ENCODE assay signal across 8 cellular contexts in genomic region chr11:2196970-2197770, GRCh38. TPM values are rescaled to one million over a fixed set of nuclear protein-coding genes. Genes with fewer than 3 reads are reported as not detected.
DNase-seq lines count a peak whose midpoint lies in the region; ATAC-seq and TF ChIP-seq lines count a peak whose summit lies in the region.

No MANE protein-coding gene starts in this region.

- H3K27me3 Mint-ChIP-seq in activated CD4-positive, alpha-beta T cell treated with anti-CD3 and anti-CD28 coated beads, Interleukin-2, amount 10 ng/mL, durations not matched to agents 24 days and 14 days, result peaks cover 11% of the 10 kb centered on the region
- peaks cover 18% of the 10 kb centered on the region for H3K27me3 Mint-ChIP-seq in chondrocyte (ENCODE audit: low read depth)

- H3K4me3 ChIP-seq in AG04449 (ENCODE audit: low read depth, low read length) (no peak overlapping the region), liver (ENCODE audit: low read depth in 1 of 3, low read length in 3 of 3) (no peak overlapping the region)

- H3K4me3 Mint-ChIP-seq in activated CD4-positive, alpha-beta T cell treated with anti-CD3 and anti-CD28 coated beads, Interleukin-2, amount 10 ng/mL, durations not matched to agents 24 days and 14 days, result no peak overlapping the region
- no peak overlapping the region for H3K4me3 Mint-ChIP-seq in chondrocyte (ENCODE audit: unreplicated experiment)

- H3K27ac ChIP-seq in liver (ENCODE audit: low read depth in 1 of 2, low read length in 2 of 2), result no peak overlapping the region

- DNase-seq in AG04449 (ENCODE audit: low read depth, low spot score), result no peak
- DNase-seq in NCI-H345 treated with DMSO at 0.1 percent for 48 hours (lab: John Stamatoyannopoulos, UW; ENCODE audit: unreplicated experiment), result peak; percentile 22
- DNase-seq in activated CD4-positive, alpha-beta T cell treated with anti-CD3 and anti-CD28 coated beads, Interleukin-2, amount 10 ng/mL, durations not matched to agents 24 days and 14 days, result peak; percentile 91
- no peak for DNase-seq in chondrocyte (ENCODE audit: low spot score)
- DNase-seq in stimulated activated CD4-positive, alpha-beta T cell treated with anti-CD3 and anti-CD28 coated beads, TNF-alpha, amount 100 ng/mL, for 4 hours (ENCODE audit: low read depth in 3 of 3), result peak; percentile 45 to 51 (median 47)
- no peak for DNase-seq in T1000 (lab: John Stamatoyannopoulos, UW)

- POLR2A ChIA-PET in AG04449 (lab: Yijun Ruan, JAX), result no interaction called here

- H3K9me3 ChIP-seq in liver (ENCODE audit: control insufficient read depth in 4 of 4, low read length in 3 of 4), result no peaks in the 10 kb centered on the region

- TF ChIP-seq CTCF in AG04449 (IDR thresholded peaks at IDR 0.05; ENCODE audit: insufficient read depth, low read length, missing control alignments) (peak; percentile 98), chondrocyte (IDR thresholded peaks at IDR 0.05) (peak; percentile 88), liver (IDR thresholded peaks at IDR 0.05; ENCODE audit: low read depth, low read length, missing input control) (peak; percentile 95)

- no peaks in the 10 kb centered on the region for H3K9me3 Mint-ChIP-seq in activated CD4-positive, alpha-beta T cell treated with anti-CD3 and anti-CD28 coated beads, Interleukin-2, amount 10 ng/mL, durations not matched to agents 24 days and 14 days
- peaks cover 8% of the 10 kb centered on the region for H3K9me3 Mint-ChIP-seq in chondrocyte (ENCODE audit: low read depth)

- intact Hi-C loops in activated CD4-positive, alpha-beta T cell treated with anti-CD3 and anti-CD28 coated beads, Interleukin-2, amount 10 ng/mL, durations not matched to agents 24 days and 14 days (cut with micrococcal nuclease), result loop anchor here (1.0 kb wide), 2 partner anchors 102 to 223 kb away; no protein-coding TSS in a partner anchor

- H3K36me3 Mint-ChIP-seq in activated CD4-positive, alpha-beta T cell treated with anti-CD3 and anti-CD28 coated beads, Interleukin-2, amount 10 ng/mL, durations not matched to agents 24 days and 14 days (ENCODE audit: low read depth), result no peaks in the 10 kb centered on the region
- H3K36me3 Mint-ChIP-seq in chondrocyte (ENCODE audit: low read depth), result no peaks in the 10 kb centered on the region

- TF ChIP-seq RAD21 in liver (IDR thresholded peaks at IDR 0.05), result peak; percentile 94 to 97

- no peaks in the 10 kb centered on the region for H3K4me1 ChIP-seq in liver (ENCODE audit: control insufficient read depth in 4 of 4, insufficient read depth in 4 of 4, low read length in 3 of 4)

- ATAC-seq in GM21786 (IDR thresholded peaks at IDR 0.05; ENCODE audit: unreplicated experiment), result peak; percentile 48

- H3K4me1 Mint-ChIP-seq in activated CD4-positive, alpha-beta T cell treated with anti-CD3 and anti-CD28 coated beads, Interleukin-2, amount 10 ng/mL, durations not matched to agents 24 days and 14 days, result peaks cover 9% of the 10 kb centered on the region
- H3K4me1 Mint-ChIP-seq in chondrocyte (ENCODE audit: low read depth), result no peaks in the 10 kb centered on the region

- H3K36me3 ChIP-seq in liver (ENCODE audit: control insufficient read depth in 4 of 4, insufficient read depth in 3 of 4, low read depth in 1 of 4, low read length in 3 of 4), result no peaks in the 10 kb centered on the region

- H3K9ac ChIP-seq in liver (ENCODE audit: low read depth in 1 of 2, low read length in 2 of 2), result no peak overlapping the region

- CTCF ChIA-PET in AG04449 (lab: Yijun Ruan, JAX), result interaction anchor here (0.6 to 7.9 kb wide), 13 partner anchors 10 to 336 kb away, joined by 3 to 216 read pairs (median 5); partner anchors contain the start of gene TSSC4

- WGBS in liver, result 37% methylated on average over 23 of the region's 23 CpGs

- no peak overlapping the region for H3K27ac Mint-ChIP-seq in activated CD4-positive, alpha-beta T cell treated with anti-CD3 and anti-CD28 coated beads, Interleukin-2, amount 10 ng/mL, durations not matched to agents 24 days and 14 days
- no peak overlapping the region for H3K27ac Mint-ChIP-seq in chondrocyte (ENCODE audit: unreplicated experiment)

- H3K27me3 ChIP-seq in liver (ENCODE audit: control insufficient read depth in 4 of 4, insufficient read depth in 4 of 4, low read length in 3 of 4), result peaks cover 0 to 3% (median 0%) of the 10 kb centered on the region in 4 donors

TF ChIP-seq in liver, 16 proteins besides CTCF, POLR2A, EP300 and RAD21:
- no peak for TF ChIP-seq MAX (IDR thresholded peaks at IDR 0.05)
- TF ChIP-seq HNF4A (conservative IDR thresholded peaks at IDR 0.05), result no peak
- TF ChIP-seq EGR1 (IDR thresholded peaks at IDR 0.05; ENCODE audit: low read depth in 2 of 2), result no peak
- TF ChIP-seq ATF3 (IDR thresholded peaks at IDR 0.05), result no peak
- no peak for TF ChIP-seq NR2F2 (IDR thresholded peaks at IDR 0.05)
- no peak for TF ChIP-seq RXRA (IDR thresholded peaks at IDR 0.05)
- TF ChIP-seq SP1 (IDR thresholded peaks at IDR 0.05), result no peak
- TF ChIP-seq JUND (IDR thresholded peaks at IDR 0.05), result no peak
- TF ChIP-seq GABPA (IDR thresholded peaks at IDR 0.05 in 1 of 2, conservative IDR thresholded peaks at IDR 0.05 in 1 of 2), result no peak
- TF ChIP-seq TAF1 (conservative IDR thresholded peaks at IDR 0.05), result no peak
TF ChIP-seq in liver: peak in this region for 0.

RNA-seq across cellular contexts. Expression of gene TH, which starts 25.6 kb away (rescaled TPM):
- total RNA-seq in activated CD4-positive, alpha-beta T cell treated with anti-CD3 and anti-CD28 coated beads, Interleukin-2, amount 10 ng/mL, durations not matched to agents 24 days and 14 days, result not detected in 2 replicates
- total RNA-seq in chondrocyte (not detected in 3 replicates), liver (not detected)
- polyA plus RNA-seq in liver, result under 1 TPM; 0.13 to 0.24 TPM

RNA-seq across cellular contexts. Expression of gene INS, which starts 36.2 kb away (rescaled TPM):
- not detected in 2 replicates for total RNA-seq in activated CD4-positive, alpha-beta T cell treated with anti-CD3 and anti-CD28 coated beads, Interleukin-2, amount 10 ng/mL, durations not matched to agents 24 days and 14 days
- total RNA-seq in chondrocyte (not detected in 3 replicates), liver (under 1 TPM in 1 of 2 donors, not detected in 1; 0.37 TPM)
- under 1 TPM in 1 of 2 donors, not detected in 1; 0.16 TPM for polyA plus RNA-seq in liver

RNA-seq across cellular contexts. Expression of gene IGF2, which starts 58.0 kb away (rescaled TPM):
- 0.45 and 1.1 TPM in 2 replicates for total RNA-seq in activated CD4-positive, alpha-beta T cell treated with anti-CD3 and anti-CD28 coated beads, Interleukin-2, amount 10 ng/mL, durations not matched to agents 24 days and 14 days
- total RNA-seq in chondrocyte, result 107 to 716 TPM (median 110 TPM) in 3 replicates
- total RNA-seq in liver, result 1,000 to 10,000 TPM in 1 of 2 donors, 10 to 100 TPM in 1; 70.5 to 1,440 TPM
- 100 to 1,000 TPM; 125 to 259 TPM for polyA plus RNA-seq in liver

Comparison
In these comparisons a context has a peak if more than half of its experiments do, and no peak if none do; other contexts are left out.
1. DNase-seq: peak in NCI-H345 treated with DMSO at 0.1 percent for 48 hours (single experiment), activated CD4-positive, alpha-beta T cell treated with anti-CD3 and anti-CD28 coated beads, Interleukin-2, amount 10 ng/mL, durations not matched to agents 24 days and 14 days (single experiment) and stimulated activated CD4-positive, alpha-beta T cell treated with anti-CD3 and anti-CD28 coated beads, TNF-alpha, amount 100 ng/mL, for 4 hours (3 of 3); none in AG04449 (single experiment), chondrocyte (single experiment) and T1000 (single experiment).
2. RNA of gene IGF2, which starts 58.0 kb away (total RNA-seq): 70.5 to 1,440 TPM in liver and 107 to 716 TPM in chondrocyte; 0.45 to 1.1 TPM in activated CD4-positive, alpha-beta T cell treated with anti-CD3 and anti-CD28 coated beads, Interleukin-2, amount 10 ng/mL, durations not matched to agents 24 days and 14 days; every median in the first group is over 10 times any median in the second.
3. Peak in every context shown above with its lines, with median percentiles within 50 percentile points of each other: CTCF ChIP-seq.